ENCODE assay signal across 33 cellular contexts in genomic region chr19:40700083-40700482, GRCh38.
"Had no signal": no experiment of that assay in that cellular context is flagged by ENCODE, and none has a peak within 500 bp of the region (broad histone marks: within the 10 kb centered on the region; RNA-seq: fewer than 3 reads in every experiment).

No MANE protein-coding gene starts in this region.

- H3K4me1 ChIP-seq: pancreas, prostate gland had no signal

- H3K4me2 ChIP-seq: hepatocyte had no signal

- H3K27ac ChIP-seq: brain microvascular endothelial cell, coronary artery, gastroesophageal sphincter, hepatocyte, left ventricle myocardium inferior, neutrophil, pancreas, prostate gland, sigmoid colon, thoracic aorta had no signal

- H2AFZ ChIP-seq: hepatocyte had no signal

- ATAC-seq: gastroesophageal sphincter; mucosa of descending colon; pancreas; stimulated activated effector memory CD8-positive, alpha-beta T cell treated with anti-CD3 and anti-CD28 coated beads, Interleukin-12 subunit alpha, Interleukin-12 subunit beta, amount 100 ng/mL, for 72 hours had no signal

- H3K9me3 ChIP-seq: gastroesophageal sphincter, left ventricle myocardium inferior, mucosa of descending colon, neutrophil, pancreas, prostate gland, sigmoid colon, thoracic aorta had no signal

- H3K79me2 ChIP-seq: hepatocyte had no signal

- H3K27me3 ChIP-seq: brain microvascular endothelial cell, dorsolateral prefrontal cortex, gastroesophageal sphincter, hepatocyte, neutrophil, pancreas, sigmoid colon had no signal

- H3K4me1 Mint-ChIP-seq: activated CD4-positive, alpha-beta memory T cell treated with anti-CD3 and anti-CD28 coated beads, Interleukin-2, amount 10 ng/mL, durations not matched to agents 7 days and 5 days; activated CD4-positive, alpha-beta T cell treated with anti-CD3 and anti-CD28 coated beads, Interleukin-2, amount 10 ng/mL, durations not matched to agents 7 days and 5 days; activated naive CD4-positive, alpha-beta T cell treated with anti-CD3 and anti-CD28 coated beads, Interleukin-2, amount 10 ng/mL, durations not matched to agents 7 days and 5 days; activated naive CD8-positive, alpha-beta T cell treated with anti-CD3 and anti-CD28 coated beads, Interleukin-2, amount 10 ng/mL, durations not matched to agents 7 days and 5 days had no signal

- H3K27ac Mint-ChIP-seq: activated CD4-positive, alpha-beta memory T cell treated with anti-CD3 and anti-CD28 coated beads, Interleukin-2, amount 10 ng/mL, durations not matched to agents 7 days and 5 days; activated CD4-positive, alpha-beta T cell treated with anti-CD3 and anti-CD28 coated beads, Interleukin-2, amount 10 ng/mL, durations not matched to agents 7 days and 5 days; activated naive CD4-positive, alpha-beta T cell treated with anti-CD3 and anti-CD28 coated beads, Interleukin-2, amount 10 ng/mL, durations not matched to agents 7 days and 5 days; activated naive CD8-positive, alpha-beta T cell treated with anti-CD3 and anti-CD28 coated beads, Interleukin-2, amount 10 ng/mL, durations not matched to agents 7 days and 5 days; activated T-cell treated with anti-CD3 and anti-CD28 coated beads, Interleukin-2, amount 50 U/mL, for 24 hours; nephron progenitor cell; stimulated activated naive CD8-positive, alpha-beta T cell treated with anti-CD3 and anti-CD28 coated beads, Interleukin-15, Interleukin-2, amounts not matched to agents 100 ng/mL and 50 ng/mL, for 24 hours had no signal

- H3K4me3 ChIP-seq: coronary artery, dorsolateral prefrontal cortex, gastroesophageal sphincter, hepatocyte, left ventricle myocardium inferior, lung, mucosa of descending colon, pancreas, prostate gland, sigmoid colon, thoracic aorta had no signal

- H3K36me3 ChIP-seq: prostate gland had no signal

- H3K9me3 Mint-ChIP-seq: activated CD4-positive, alpha-beta memory T cell treated with anti-CD3 and anti-CD28 coated beads, Interleukin-2, amount 10 ng/mL, durations not matched to agents 7 days and 5 days; activated CD4-positive, alpha-beta T cell treated with anti-CD3 and anti-CD28 coated beads, Interleukin-2, amount 10 ng/mL, durations not matched to agents 7 days and 5 days; activated naive CD4-positive, alpha-beta T cell treated with anti-CD3 and anti-CD28 coated beads, Interleukin-2, amount 10 ng/mL, durations not matched to agents 7 days and 5 days; activated naive CD8-positive, alpha-beta T cell treated with anti-CD3 and anti-CD28 coated beads, Interleukin-2, amount 10 ng/mL, durations not matched to agents 7 days and 5 days; activated T-cell treated with anti-CD3 and anti-CD28 coated beads, Interleukin-2, amount 50 U/mL, for 24 hours; nephron progenitor cell; stimulated activated effector memory CD8-positive, alpha-beta T cell treated with anti-CD3 and anti-CD28 coated beads, Interleukin-12 subunit alpha, Interleukin-12 subunit beta, amount 100 ng/mL, for 72 hours; stimulated activated naive CD8-positive, alpha-beta T cell treated with anti-CD3 and anti-CD28 coated beads, Interleukin-15, Interleukin-2, amounts not matched to agents 100 ng/mL and 50 ng/mL, for 24 hours had no signal

- FAIRE-seq: astrocyte, endothelial cell of umbilical vein, pancreas, small intestine, urothelium cell line had no signal

- H3K4me3 Mint-ChIP-seq: activated CD4-positive, alpha-beta memory T cell treated with anti-CD3 and anti-CD28 coated beads, Interleukin-2, amount 10 ng/mL, durations not matched to agents 7 days and 5 days; activated CD4-positive, alpha-beta T cell treated with anti-CD3 and anti-CD28 coated beads, Interleukin-2, amount 10 ng/mL, durations not matched to agents 7 days and 5 days; activated naive CD4-positive, alpha-beta T cell treated with anti-CD3 and anti-CD28 coated beads, Interleukin-2, amount 10 ng/mL, durations not matched to agents 7 days and 5 days; activated naive CD8-positive, alpha-beta T cell treated with anti-CD3 and anti-CD28 coated beads, Interleukin-2, amount 10 ng/mL, durations not matched to agents 7 days and 5 days; activated T-cell treated with anti-CD3 and anti-CD28 coated beads, Interleukin-2, amount 50 U/mL, for 24 hours; nephron progenitor cell; stimulated activated effector memory CD8-positive, alpha-beta T cell treated with anti-CD3 and anti-CD28 coated beads, Interleukin-12 subunit alpha, Interleukin-12 subunit beta, amount 100 ng/mL, for 72 hours; stimulated activated naive CD8-positive, alpha-beta T cell treated with anti-CD3 and anti-CD28 coated beads, Interleukin-15, Interleukin-2, amounts not matched to agents 100 ng/mL and 50 ng/mL, for 24 hours had no signal

- H3K27me3 Mint-ChIP-seq: activated CD4-positive, alpha-beta memory T cell treated with anti-CD3 and anti-CD28 coated beads, Interleukin-2, amount 10 ng/mL, durations not matched to agents 7 days and 5 days; activated CD4-positive, alpha-beta T cell treated with anti-CD3 and anti-CD28 coated beads, Interleukin-2, amount 10 ng/mL, durations not matched to agents 7 days and 5 days; activated naive CD4-positive, alpha-beta T cell treated with anti-CD3 and anti-CD28 coated beads, Interleukin-2, amount 10 ng/mL, durations not matched to agents 7 days and 5 days; activated naive CD8-positive, alpha-beta T cell treated with anti-CD3 and anti-CD28 coated beads, Interleukin-2, amount 10 ng/mL, durations not matched to agents 7 days and 5 days; activated T-cell treated with anti-CD3 and anti-CD28 coated beads, Interleukin-2, amount 50 U/mL, for 24 hours; stimulated activated naive CD8-positive, alpha-beta T cell treated with anti-CD3 and anti-CD28 coated beads, Interleukin-15, Interleukin-2, amounts not matched to agents 100 ng/mL and 50 ng/mL, for 24 hours had no signal

- DNase-seq: activated CD4-positive, alpha-beta memory T cell treated with anti-CD3 and anti-CD28 coated beads, Interleukin-2, amount 10 ng/mL, durations not matched to agents 7 days and 5 days; activated CD4-positive, alpha-beta T cell treated with anti-CD3 and anti-CD28 coated beads, Interleukin-2, amount 10 ng/mL, durations not matched to agents 7 days and 5 days; activated CD4-positive, CD25-positive, alpha-beta regulatory T cell treated with anti-CD3 and anti-CD28 coated beads, Interleukin-2, amount 50 U/mL, for 72 hours; activated CD8-positive, alpha-beta memory T cell treated with anti-CD3 and anti-CD28 coated beads, Interleukin-2, amount 50 U/mL, for 48 hours; activated gamma-delta T cell; activated naive CD4-positive, alpha-beta T cell treated with anti-CD3 and anti-CD28 coated beads, Interleukin-2, amount 10 ng/mL, durations not matched to agents 7 days and 5 days; activated naive CD8-positive, alpha-beta T cell treated with anti-CD3 and anti-CD28 coated beads, Interleukin-2, amount 10 ng/mL, durations not matched to agents 7 days and 5 days; activated T-cell treated with anti-CD3 and anti-CD28 coated beads, Interleukin-2, amount 50 U/mL, for 24 hours; brain microvascular endothelial cell; dorsolateral prefrontal cortex; islet precursor cell; left ventricle myocardium inferior; mucosa of descending colon; nephron progenitor cell; retina; sigmoid colon; small intestine; stimulated activated CD4-positive, alpha-beta T cell treated with anti-CD3 and anti-CD28 coated beads, Interleukin-4, amount 100 ng/mL, for 24 hours; T-helper 2 cell; trophoblast cell had no signal
